Comparison of ENCODE assay signal across 1 cellular context in the genomic region with DNA sequence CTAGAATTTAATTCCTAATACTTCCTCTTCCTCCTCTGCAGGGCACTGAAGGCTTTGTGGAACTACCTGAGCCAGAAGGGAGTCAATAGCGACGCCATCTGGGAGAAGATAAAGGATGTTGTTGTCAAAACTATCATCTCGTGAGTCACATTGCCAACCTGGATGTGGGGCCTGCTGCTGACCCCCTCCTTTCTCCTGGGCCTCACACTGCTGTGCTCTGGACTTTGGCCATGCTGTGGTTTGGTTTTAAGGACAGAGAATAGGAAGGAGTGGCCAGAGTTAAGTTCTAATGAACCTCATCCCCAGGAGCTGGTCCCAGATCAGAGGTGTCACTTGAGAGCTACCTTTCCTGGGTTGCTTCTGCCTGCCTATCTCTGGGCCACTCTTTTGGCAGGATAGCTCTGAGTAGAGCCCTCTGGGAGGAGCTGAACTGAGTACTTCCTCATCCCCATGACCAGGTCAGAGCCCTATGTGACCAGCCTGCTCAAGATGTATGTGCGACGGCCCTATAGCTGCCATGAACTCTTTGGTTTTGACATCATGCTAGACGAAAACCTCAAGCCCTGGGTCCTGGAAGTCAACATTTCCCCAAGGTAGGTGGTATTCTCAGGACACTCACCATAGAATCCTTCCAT.
TF ChIP-seq lines count a peak whose summit lies in the region.

No MANE protein-coding gene starts in this region.

TF ChIP-seq in HepG2, 621 proteins besides CTCF, POLR2A, EP300 and RAD21 (continued from another document and continues in another):
- TF ChIP-seq, protein P1, sequence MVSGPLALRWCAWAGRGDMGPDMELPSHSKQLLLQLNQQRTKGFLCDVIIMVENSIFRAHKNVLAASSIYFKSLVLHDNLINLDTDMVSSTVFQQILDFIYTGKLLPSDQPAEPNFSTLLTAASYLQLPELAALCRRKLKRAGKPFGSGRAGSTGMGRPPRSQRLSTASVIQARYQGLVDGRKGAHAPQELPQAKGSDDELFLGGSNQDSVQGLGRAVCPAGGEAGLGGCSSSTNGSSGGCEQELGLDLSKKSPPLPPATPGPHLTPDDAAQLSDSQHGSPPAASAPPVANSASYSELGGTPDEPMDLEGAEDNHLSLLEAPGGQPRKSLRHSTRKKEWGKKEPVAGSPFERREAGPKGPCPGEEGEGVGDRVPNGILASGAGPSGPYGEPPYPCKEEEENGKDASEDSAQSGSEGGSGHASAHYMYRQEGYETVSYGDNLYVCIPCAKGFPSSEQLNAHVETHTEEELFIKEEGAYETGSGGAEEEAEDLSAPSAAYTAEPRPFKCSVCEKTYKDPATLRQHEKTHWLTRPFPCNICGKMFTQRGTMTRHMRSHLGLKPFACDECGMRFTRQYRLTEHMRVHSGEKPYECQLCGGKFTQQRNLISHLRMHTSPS (CRISPR knock-in tag; IDR thresholded peaks at IDR 0.05; ENCODE audit: low read depth): no peak
- TF ChIP-seq ZNF101 (CRISPR knock-in tag; IDR thresholded peaks at IDR 0.05; ENCODE audit: borderline replicate concordance, low read depth) (no peak), HOXD1 (CRISPR knock-in tag; IDR thresholded peaks at IDR 0.05) (no peak), SOX13 (IDR thresholded peaks at IDR 0.05) (0 out of 2 replicates have a peak, but pooled peaks have one; percentile 62), SOX13 (CRISPR knock-in tag; conservative IDR thresholded peaks at IDR 0.05 in 1 of 2, IDR thresholded peaks at IDR 0.05 in 1 of 2) (peak in 1 of 2 experiments; percentile 90; a peak in 2 of 4 replicates), KLF16 (CRISPR knock-in tag; IDR thresholded peaks at IDR 0.05) (peak in 1 of 2 experiments; percentile 67; a peak in 1 of 4 replicates), SAFB2 (CRISPR knock-in tag; IDR thresholded peaks at IDR 0.05; ENCODE audit: borderline replicate concordance, low read depth) (peak; percentile 74; the same call in 1 of the 2 replicates), ZNF629 (CRISPR knock-in tag; conservative IDR thresholded peaks at IDR 0.05) (no peak), ZNF644 (CRISPR knock-in tag; IDR thresholded peaks at IDR 0.05; ENCODE audit: low read depth) (peak; percentile 89), ZBTB37 (CRISPR knock-in tag; IDR thresholded peaks at IDR 0.05) (no peak), ZNF563 (CRISPR knock-in tag; IDR thresholded peaks at IDR 0.05) (0 out of 2 replicates have a peak, but pooled peaks have one; percentile 36), MED8 (CRISPR knock-in tag; IDR thresholded peaks at IDR 0.05; ENCODE audit: insufficient replicate concordance) (peak; percentile 52), PRDM4 (CRISPR knock-in tag; IDR thresholded peaks at IDR 0.05; ENCODE audit: borderline replicate concordance) (no peak), ZNF34 (CRISPR knock-in tag; IDR thresholded peaks at IDR 0.05; ENCODE audit: borderline replicate concordance) (no peak), PCBP2 (optimal IDR thresholded peaks at IDR 0.05; ENCODE audit: low read depth, low read length, poor library complexity, severe bottlenecking) (no peak), ZKSCAN5 (CRISPR knock-in tag; IDR thresholded peaks at IDR 0.05) (no peak), HNRNPLL (IDR thresholded peaks at IDR 0.05; ENCODE audit: low read depth, low read length, poor library complexity, severe bottlenecking) (no peak), HOXA5 (CRISPR knock-in tag; IDR thresholded peaks at IDR 0.05) (no peak), ZFAT (CRISPR knock-in tag; conservative IDR thresholded peaks at IDR 0.05) (no peak), HMGXB4 (CRISPR knock-in tag; IDR thresholded peaks at IDR 0.05; ENCODE audit: borderline replicate concordance in 1 of 2, low read depth in 1 of 2) (no peak; a peak in 2 of 4 replicates), SCMH1 (CRISPR knock-in tag; IDR thresholded peaks at IDR 0.05; ENCODE audit: borderline replicate concordance) (no peak), ZNF740 (CRISPR knock-in tag; IDR thresholded peaks at IDR 0.05) (no peak), UBTF (CRISPR knock-in tag; IDR thresholded peaks at IDR 0.05) (no peak), MAFF (IDR thresholded peaks at IDR 0.05; ENCODE audit: low read depth, low read length) (no peak), ZNF709 (CRISPR knock-in tag; IDR thresholded peaks at IDR 0.05) (no peak), ZZZ3 (CRISPR knock-in tag; IDR thresholded peaks at IDR 0.05; ENCODE audit: borderline replicate concordance) (no peak), CREM (IDR thresholded peaks at IDR 0.05) (peak; percentile 53; the same call in 1 of the 2 replicates), CREM (CRISPR knock-in tag; IDR thresholded peaks at IDR 0.05) (no peak), NR3C1 (CRISPR knock-in tag; IDR thresholded peaks at IDR 0.05) (no peak), DNMT3B (CRISPR knock-in tag; conservative IDR thresholded peaks at IDR 0.05) (no peak; the same call in 1 of the 2 replicates), HNRNPUL1 (IDR thresholded peaks at IDR 0.05; ENCODE audit: low read depth, low read length) (no peak), ZNF549 (CRISPR knock-in tag; IDR thresholded peaks at IDR 0.05) (no peak), SIN3B (IDR thresholded peaks at IDR 0.05; ENCODE audit: low read length) (no peak), FOSL1 (CRISPR knock-in tag; IDR thresholded peaks at IDR 0.05; ENCODE audit: borderline replicate concordance) (no peak), PHB2 (IDR thresholded peaks at IDR 0.05; ENCODE audit: partially characterized antibody) (no peak), ZNF607 (CRISPR knock-in tag; IDR thresholded peaks at IDR 0.05; ENCODE audit: borderline replicate concordance) (no peak; the same call in 1 of the 2 replicates), ZNF703 (CRISPR knock-in tag; IDR thresholded peaks at IDR 0.05; ENCODE audit: borderline replicate concordance) (no peak), RARA (CRISPR knock-in tag; IDR thresholded peaks at IDR 0.05) (peak; percentile 88), ZMYM3 (CRISPR knock-in tag; IDR thresholded peaks at IDR 0.05) (no peak; the same call in 1 of the 2 replicates), HDAC6 (IDR thresholded peaks at IDR 0.05; ENCODE audit: low read depth, low read length) (no peak)
- TF ChIP-seq, protein P2, sequence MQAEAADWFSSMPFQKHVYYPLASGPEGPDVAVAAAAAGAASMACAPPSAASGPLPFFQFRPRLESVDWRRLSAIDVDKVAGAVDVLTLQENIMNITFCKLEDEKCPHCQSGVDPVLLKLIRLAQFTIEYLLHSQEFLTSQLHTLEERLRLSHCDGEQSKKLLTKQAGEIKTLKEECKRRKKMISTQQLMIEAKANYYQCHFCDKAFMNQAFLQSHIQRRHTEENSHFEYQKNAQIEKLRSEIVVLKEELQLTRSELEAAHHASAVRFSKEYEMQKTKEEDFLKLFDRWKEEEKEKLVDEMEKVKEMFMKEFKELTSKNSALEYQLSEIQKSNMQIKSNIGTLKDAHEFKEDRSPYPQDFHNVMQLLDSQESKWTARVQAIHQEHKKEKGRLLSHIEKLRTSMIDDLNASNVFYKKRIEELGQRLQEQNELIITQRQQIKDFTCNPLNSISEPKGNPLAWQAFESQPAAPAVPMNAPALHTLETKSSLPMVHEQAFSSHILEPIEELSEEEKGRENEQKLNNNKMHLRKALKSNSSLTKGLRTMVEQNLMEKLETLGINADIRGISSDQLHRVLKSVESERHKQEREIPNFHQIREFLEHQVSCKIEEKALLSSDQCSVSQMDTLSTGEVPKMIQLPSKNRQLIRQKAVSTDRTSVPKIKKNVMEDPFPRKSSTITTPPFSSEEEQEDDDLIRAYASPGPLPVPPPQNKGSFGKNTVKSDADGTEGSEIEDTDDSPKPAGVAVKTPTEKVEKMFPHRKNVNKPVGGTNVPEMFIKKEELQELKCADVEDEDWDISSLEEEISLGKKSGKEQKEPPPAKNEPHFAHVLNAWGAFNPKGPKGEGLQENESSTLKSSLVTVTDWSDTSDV (CRISPR knock-in tag; IDR thresholded peaks at IDR 0.05): no peak
- TF ChIP-seq, protein P3, sequence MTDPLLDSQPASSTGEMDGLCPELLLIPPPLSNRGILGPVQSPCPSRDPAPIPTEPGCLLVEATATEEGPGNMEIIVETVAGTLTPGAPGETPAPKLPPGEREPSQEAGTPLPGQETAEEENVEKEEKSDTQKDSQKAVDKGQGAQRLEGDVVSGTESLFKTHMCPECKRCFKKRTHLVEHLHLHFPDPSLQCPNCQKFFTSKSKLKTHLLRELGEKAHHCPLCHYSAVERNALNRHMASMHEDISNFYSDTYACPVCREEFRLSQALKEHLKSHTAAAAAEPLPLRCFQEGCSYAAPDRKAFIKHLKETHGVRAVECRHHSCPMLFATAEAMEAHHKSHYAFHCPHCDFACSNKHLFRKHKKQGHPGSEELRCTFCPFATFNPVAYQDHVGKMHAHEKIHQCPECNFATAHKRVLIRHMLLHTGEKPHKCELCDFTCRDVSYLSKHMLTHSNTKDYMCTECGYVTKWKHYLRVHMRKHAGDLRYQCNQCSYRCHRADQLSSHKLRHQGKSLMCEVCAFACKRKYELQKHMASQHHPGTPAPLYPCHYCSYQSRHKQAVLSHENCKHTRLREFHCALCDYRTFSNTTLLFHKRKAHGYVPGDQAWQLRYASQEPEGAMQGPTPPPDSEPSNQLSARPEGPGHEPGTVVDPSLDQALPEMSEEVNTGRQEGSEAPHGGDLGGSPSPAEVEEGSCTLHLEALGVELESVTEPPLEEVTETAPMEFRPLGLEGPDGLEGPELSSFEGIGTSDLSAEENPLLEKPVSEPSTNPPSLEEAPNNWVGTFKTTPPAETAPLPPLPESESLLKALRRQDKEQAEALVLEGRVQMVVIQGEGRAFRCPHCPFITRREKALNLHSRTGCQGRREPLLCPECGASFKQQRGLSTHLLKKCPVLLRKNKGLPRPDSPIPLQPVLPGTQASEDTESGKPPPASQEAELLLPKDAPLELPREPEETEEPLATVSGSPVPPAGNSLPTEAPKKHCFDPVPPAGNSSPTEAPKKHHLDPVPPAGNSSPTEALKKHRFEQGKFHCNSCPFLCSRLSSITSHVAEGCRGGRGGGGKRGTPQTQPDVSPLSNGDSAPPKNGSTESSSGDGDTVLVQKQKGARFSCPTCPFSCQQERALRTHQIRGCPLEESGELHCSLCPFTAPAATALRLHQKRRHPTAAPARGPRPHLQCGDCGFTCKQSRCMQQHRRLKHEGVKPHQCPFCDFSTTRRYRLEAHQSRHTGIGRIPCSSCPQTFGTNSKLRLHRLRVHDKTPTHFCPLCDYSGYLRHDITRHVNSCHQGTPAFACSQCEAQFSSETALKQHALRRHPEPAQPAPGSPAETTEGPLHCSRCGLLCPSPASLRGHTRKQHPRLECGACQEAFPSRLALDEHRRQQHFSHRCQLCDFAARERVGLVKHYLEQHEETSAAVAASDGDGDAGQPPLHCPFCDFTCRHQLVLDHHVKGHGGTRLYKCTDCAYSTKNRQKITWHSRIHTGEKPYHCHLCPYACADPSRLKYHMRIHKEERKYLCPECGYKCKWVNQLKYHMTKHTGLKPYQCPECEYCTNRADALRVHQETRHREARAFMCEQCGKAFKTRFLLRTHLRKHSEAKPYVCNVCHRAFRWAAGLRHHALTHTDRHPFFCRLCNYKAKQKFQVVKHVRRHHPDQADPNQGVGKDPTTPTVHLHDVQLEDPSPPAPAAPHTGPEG (CRISPR knock-in tag; IDR thresholded peaks at IDR 0.05): no peak
